ENCODE assay signal across 24 cellular contexts in genomic region chr7:128796325-128796724, GRCh38. TPM values are rescaled to one million over a fixed set of nuclear protein-coding genes. Genes with fewer than 3 reads are reported as not detected.
DNase-seq lines count a peak whose midpoint lies in the region; ATAC-seq and TF ChIP-seq lines count a peak whose summit lies in the region.
"Had no signal": no experiment of that assay in that cellular context is flagged by ENCODE, and none has a peak within 500 bp of the region (broad histone marks: within the 10 kb centered on the region; RNA-seq: fewer than 3 reads in every experiment).

No MANE protein-coding gene starts in this region.

- TF ChIP-seq POLR2A in vagina (IDR thresholded peaks at IDR 0.05), result no peak

- H3K27me3 ChIP-seq in vagina, result no peaks in the 10 kb centered on the region

- peaks cover 17% of the 10 kb centered on the region for H3K4me1 ChIP-seq in vagina

- no peak overlapping the region for H3K27ac ChIP-seq in vagina
- H3K27ac ChIP-seq: heart right ventricle, HL-60, parathyroid adenoma, spleen had no signal

- H3K9me3 ChIP-seq in vagina, result no peaks in the 10 kb centered on the region
- H3K9me3 ChIP-seq: heart right ventricle, mucosa of descending colon, spleen had no signal

- intact Hi-C loops in vagina (cut with DNase I), result no loop called here

- TF ChIP-seq CTCF in AG09309 (IDR thresholded peaks at IDR 0.05; ENCODE audit: control insufficient read depth, insufficient read depth, low read depth, low read length, missing control alignments) (no peak), cardiac fibroblast (IDR thresholded peaks at IDR 0.05; ENCODE audit: low read depth, low read length) (no peak), vagina (IDR thresholded peaks at IDR 0.05) (no peak)

- DNase-seq in AG09309 (ENCODE audit: low read depth), result peak; percentile 8
- DNase-seq in M059J (ENCODE audit: low read depth), result peak; percentile 24
- DNase-seq in cardiac fibroblast (ENCODE audit: low read depth in 2 of 2), result peak; percentile 70 to 95
- peak; percentile 37 for DNase-seq in mesenteric fat pad (ENCODE audit: low spot score)
- DNase-seq in stimulated activated CD4-positive, alpha-beta T cell treated with anti-CD3 and anti-CD28 coated beads, Interleukin-2, amount 100 ng/mL, for 48 hours, result no peak
- DNase-seq in OCI-M1 (lab: John Stamatoyannopoulos, UW), result no peak
- DNase-seq in vagina (ENCODE audit: extremely low spot score in 2 of 2), result no peak
- DNase-seq: ACHN; activated CD4-positive, alpha-beta T cell treated with anti-CD3 and anti-CD28 coated beads for 4 hours; activated naive CD4-positive, alpha-beta T cell treated with anti-CD3 and anti-CD28 coated beads, Interleukin-2, amount 10 ng/mL, durations not matched to agents 7 days and 5 days; DMS 273 treated with DMSO at 0.1 percent for 48 hours; heart right ventricle; mucosa of descending colon; NCI-H1694 treated with DMSO at 0.1 percent for 48 hours; SHP77 treated with DMSO at 0.1 percent for 48 hours; spleen; stimulated activated naive CD8-positive, alpha-beta T cell treated with anti-CD3 and anti-CD28 coated beads, Interleukin-15, amount 100 ng/mL, for 72 hours had no signal

- no peak overlapping the region for H3K4me3 ChIP-seq in AG09309 (ENCODE audit: control insufficient read depth, low read depth, low read length)
- H3K4me3 ChIP-seq in cardiac fibroblast (replicated peaks in 1 of 2; ENCODE audit: low read depth in 2 of 2, low read length in 2 of 2), result no peak overlapping the region
- H3K4me3 ChIP-seq in vagina, result no peak overlapping the region
- H3K4me3 ChIP-seq: heart right ventricle, mucosa of descending colon, spleen had no signal

- no peak for ATAC-seq in GM21737 (IDR thresholded peaks at IDR 0.05; ENCODE audit: unreplicated experiment)
- ATAC-seq: heart right ventricle; mucosa of descending colon; stimulated activated naive CD8-positive, alpha-beta T cell treated with anti-CD3 and anti-CD28 coated beads, Interleukin-15, amount 100 ng/mL, for 72 hours had no signal

- H3K36me3 ChIP-seq in vagina, result no peaks in the 10 kb centered on the region
- H3K36me3 ChIP-seq: spleen had no signal

RNA-seq across cellular contexts. Expression of gene CCDC136, which starts 4.6 kb away (rescaled TPM):
- 0.74 and 5.7 TPM in 2 replicates for total RNA-seq in M059J (2014; rRNA removed; shearing (Covaris generic))
- total RNA-seq in mesenteric fat pad (6.8 TPM), vagina (17.9 TPM)

RNA-seq across cellular contexts. Expression of gene OPN1SW, which starts 20.7 kb away (rescaled TPM):
- total RNA-seq in M059J (2014; rRNA removed; shearing (Covaris generic)), result not detected in 2 replicates
- total RNA-seq in mesenteric fat pad (not detected), vagina (not detected)
- total RNA-seq: endodermal cell; heart right ventricle; kidney epithelial cell; mucosa of descending colon; NCI-H460; spleen; T-helper 2 cell treated with Interferon-gamma antibody and Interleukin-4, amounts not matched to agents 100 ng/mL and 5 ng/mL, for 36 hours had no signal

RNA-seq across cellular contexts. Expression of gene FLNC, which starts 33.9 kb away (rescaled TPM):
- total RNA-seq in M059J (2014; rRNA removed; shearing (Covaris generic)), result 60.7 and 150 TPM in 2 replicates
- total RNA-seq in mesenteric fat pad, result 16.2 TPM
- 31.9 TPM for total RNA-seq in vagina
- total RNA-seq: T-helper 2 cell treated with Interferon-gamma antibody and Interleukin-4, amounts not matched to agents 100 ng/mL and 5 ng/mL, for 36 hours had no signal

RNA-seq across cellular contexts. Expression of gene CALU, which starts 57.2 kb away (rescaled TPM):
- 571 and 729 TPM in 2 replicates for total RNA-seq in M059J (2014; rRNA removed; shearing (Covaris generic))
- total RNA-seq in mesenteric fat pad, result 169 TPM
- 65.3 TPM for total RNA-seq in vagina

Comparison
In these comparisons a context has a peak if more than half of its experiments do, and no peak if none do; other contexts are left out.
1. DNase-seq: peak in AG09309 (single experiment), M059J (single experiment), cardiac fibroblast (2 of 2) and mesenteric fat pad (single experiment); none in stimulated activated CD4-positive, alpha-beta T cell treated with anti-CD3 and anti-CD28 coated beads, Interleukin-2, amount 100 ng/mL, for 48 hours (0 of 2), OCI-M1 (single experiment) and vagina (0 of 2).